In genomic region chr6:148422085-148422484, GRCh38 we compare ENCODE assay signal across 20 cellular contexts.
DNase-seq lines count a peak whose midpoint lies in the region; ATAC-seq and TF ChIP-seq lines count a peak whose summit lies in the region.
"Had no signal": no experiment of that assay in that cellular context is flagged by ENCODE, and none has a peak within 500 bp of the region (broad histone marks: within the 10 kb centered on the region; RNA-seq: fewer than 3 reads in every experiment).

No MANE protein-coding gene starts in this region.

- WGBS in esophagus squamous epithelium, 2 donors: 85 to 89% methylated on average over 4 of the region's 4 CpGs
- WGBS in thyroid gland, 2 donors: 23 to 48% methylated on average over 4 of the region's 4 CpGs

- peaks cover 0 to 11% (median 0%) of the 10 kb centered on the region in 3 donors for H3K36me3 ChIP-seq in esophagus squamous epithelium
- H3K36me3 ChIP-seq in thyroid gland: no peaks in the 10 kb centered on the region

- ATAC-seq in HG03045 (IDR thresholded peaks at IDR 0.05; ENCODE audit: unreplicated experiment): no peak
- ATAC-seq: A549; activated CD8-positive, alpha-beta T cell treated with anti-CD3 and anti-CD28 coated beads, Interleukin-2, amount 10 ng/mL, durations not matched to agents 7 days and 5 days; activated T-cell treated with anti-CD3 and anti-CD28 coated beads, Interleukin-2, amount 50 U/mL, for 4 hours; heart right ventricle; K562; psoas muscle had no signal

- H3K27me3 ChIP-seq in esophagus squamous epithelium (no peaks in the 10 kb centered on the region), thyroid gland (no peaks in the 10 kb centered on the region)
- H3K27me3 ChIP-seq: heart right ventricle had no signal

- peak; percentile 17 for DNase-seq in NCI-H1105 treated with DMSO at 0.1 percent for 48 hours (lab: John Stamatoyannopoulos, UW)
- no peak for DNase-seq in NCI-H1105 (lab: John Stamatoyannopoulos, UW)
- DNase-seq in NCI-H748 (lab: John Stamatoyannopoulos, UW; ENCODE audit: unreplicated experiment): peak; percentile 73
- no peak for DNase-seq in esophagus squamous epithelium (lab: John Stamatoyannopoulos, UW)
- DNase-seq in thyroid gland: peak; percentile 81 to 83
- no peak for DNase-seq in germinal center (ENCODE audit: low spot score)
- no peak for DNase-seq in amniotic stem cell (lab: John Stamatoyannopoulos, UW)
- DNase-seq: activated CD8-positive, alpha-beta T cell treated with anti-CD3 and anti-CD28 coated beads, Interleukin-2, amount 10 ng/mL, durations not matched to agents 7 days and 5 days; activated naive CD4-positive, alpha-beta T cell treated with anti-CD3 and anti-CD28 coated beads, Interleukin-2, amount 10 ng/mL, durations not matched to agents 7 days and 5 days; activated T-cell treated with anti-CD3 and anti-CD28 coated beads, Interleukin-2, amount 50 U/mL, for 4 hours; aorta; C1 segment of cervical spinal cord; effector CD8-positive, alpha-beta T cell; heart right ventricle; psoas muscle; stimulated activated CD4-positive, alpha-beta T cell treated with anti-CD3 and anti-CD28 coated beads, Interleukin-4, amount 100 ng/mL, for 4 hours; T1000 had no signal

- H3K4me1 ChIP-seq in esophagus squamous epithelium (peaks cover 0 to 34% (median 9%) of the 10 kb centered on the region in 3 donors), thyroid gland (peaks cover 70 to 91% of the 10 kb centered on the region in 2 donors)
- H3K4me1 ChIP-seq: A549, psoas muscle had no signal

- TF ChIP-seq POLR2A in esophagus squamous epithelium (IDR thresholded peaks at IDR 0.05) (no peak), thyroid gland (IDR thresholded peaks at IDR 0.05) (peak in 1 of 2 donors; percentile 73)

- TF ChIP-seq CTCF in esophagus squamous epithelium (IDR thresholded peaks at IDR 0.05) (no peak), thyroid gland (IDR thresholded peaks at IDR 0.05) (no peak)

- H3K27ac ChIP-seq in esophagus squamous epithelium (peak overlapping the region in 3 of 4 donors; percentile 14 to 68 (median 38)), thyroid gland (peak overlapping the region; percentile 38 to 98 (median 90))
- H3K27ac ChIP-seq: A549, psoas muscle had no signal

- H3K9me3 ChIP-seq in esophagus squamous epithelium (no peaks in the 10 kb centered on the region), thyroid gland (no peaks in the 10 kb centered on the region)
- H3K9me3 ChIP-seq: A549, heart right ventricle, psoas muscle had no signal

- intact Hi-C loops in esophagus squamous epithelium (cut with DNase I): no loop called here
- intact Hi-C loops in thyroid gland (cut with DNase I): no loop called here

- H3K4me3 ChIP-seq in esophagus squamous epithelium: no peak overlapping the region
- no peak overlapping the region for H3K4me3 ChIP-seq in thyroid gland (replicated peaks in 1 of 3)
- H3K4me3 ChIP-seq: A549, heart right ventricle, K562, psoas muscle had no signal

Comparison
In these comparisons a context has a peak if more than half of its experiments do, and no peak if none do; other contexts are left out.
1. DNase-seq: peak in NCI-H1105 treated with DMSO at 0.1 percent for 48 hours (single experiment), NCI-H748 (single experiment) and thyroid gland (2 of 2); none in NCI-H1105 (single experiment), esophagus squamous epithelium (single experiment), germinal center (single experiment) and amniotic stem cell (single experiment).